In the genomic region with DNA sequence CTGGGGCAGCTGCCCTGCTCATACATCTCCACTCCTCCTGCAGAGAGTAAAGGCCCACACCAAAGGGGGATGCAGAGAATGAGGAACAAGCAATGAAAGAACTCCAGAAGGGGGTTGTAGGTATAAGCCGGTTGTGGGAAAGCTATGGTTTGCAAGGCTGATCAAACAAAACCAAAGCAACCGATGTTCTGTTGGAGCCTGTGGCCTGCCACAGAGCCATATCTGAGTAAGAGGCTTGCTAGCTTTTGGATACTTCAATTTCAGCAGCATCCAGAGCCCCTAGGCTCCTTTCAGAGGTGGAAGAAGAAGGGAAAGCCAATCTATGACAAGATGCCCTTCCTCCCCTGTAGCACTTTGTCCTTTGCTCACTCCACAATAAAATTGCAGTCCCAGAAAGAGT, we compare ENCODE assay signal across 38 cellular contexts.
"Had no signal": no experiment of that assay in that cellular context is flagged by ENCODE, and none has a peak within 500 bp of the region (broad histone marks: within the 10 kb centered on the region; RNA-seq: fewer than 3 reads in every experiment).

No MANE protein-coding gene starts in this region.

- H3K27ac Mint-ChIP-seq: activated naive CD4-positive, alpha-beta T cell treated with anti-CD3 and anti-CD28 coated beads for 36 hours; activated naive CD4-positive, alpha-beta T cell treated with anti-CD3 and anti-CD28 coated beads, Interleukin-2, amount 10 ng/mL, durations not matched to agents 7 days and 5 days; activated naive CD4-positive, alpha-beta T cell treated with anti-CD3 and anti-CD28 coated beads, Interleukin-2, amount 50 U/mL, for 24 hours; activated naive CD4-positive, alpha-beta T cell treated with anti-CD3 and anti-CD28 coated beads, Interleukin-2, amount 50 U/mL, for 72 hours; activated naive CD8-positive, alpha-beta T cell; activated naive CD8-positive, alpha-beta T cell treated with anti-CD3 and anti-CD28 coated beads for 36 hours; activated naive CD8-positive, alpha-beta T cell treated with anti-CD3 and anti-CD28 coated beads, Interleukin-2, amount 10 ng/mL, durations not matched to agents 7 days and 5 days; activated naive CD8-positive, alpha-beta T cell treated with anti-CD3 and anti-CD28 coated beads, Interleukin-2, amount 50 U/mL, for 24 hours; activated T-cell treated with anti-CD3 and anti-CD28 coated beads, Interleukin-2, amount 50 U/mL, for 24 hours; activated T-cell treated with anti-CD3 and anti-CD28 coated beads, Interleukin-2, amount 50 U/mL, for 72 hours; activated T-helper 1 cell treated with anti-CD3 and anti-CD28 coated beads, Interleukin-12 subunit alpha, Interleukin-12 subunit beta, Interleukin-2, Interleukin-4 antibody, amounts not matched to agents 30 ng/mL and 10 ng/mL and 1 ng/mL, durations not matched to agents 14 hours and 24 hours and 36 hours; activated T-helper 17 cell treated with anti-CD3 and anti-CD28 coated beads, Interleukin-2, amount 50 U/mL, for 72 hours; activated T-helper 2 cell treated with anti-CD3 and anti-CD28 coated beads, Interferon-gamma antibody, Interleukin-2, Interleukin-4, amounts not matched to agents 10 μg/mL and 5 μg/mL and 100 μg/mL, durations not matched to agents 14 hours and 24 hours and 36 hours; brain had no signal

- H3K4me3 ChIP-seq: adrenal gland, ascending aorta, body of pancreas, breast epithelium, cardiac muscle cell had no signal

- H3K27ac ChIP-seq: adrenal gland, ascending aorta, body of pancreas, brain microvascular endothelial cell, breast epithelium, cardiac muscle cell had no signal

- H3K36me3 Mint-ChIP-seq: activated naive CD4-positive, alpha-beta T cell treated with anti-CD3 and anti-CD28 coated beads, Interleukin-2, amount 10 ng/mL, durations not matched to agents 7 days and 5 days; activated naive CD4-positive, alpha-beta T cell treated with anti-CD3 and anti-CD28 coated beads, Interleukin-2, amount 50 U/mL, for 24 hours; activated naive CD8-positive, alpha-beta T cell; activated naive CD8-positive, alpha-beta T cell treated with anti-CD3 and anti-CD28 coated beads for 36 hours; activated naive CD8-positive, alpha-beta T cell treated with anti-CD3 and anti-CD28 coated beads, Interleukin-2, amount 10 ng/mL, durations not matched to agents 7 days and 5 days; brain had no signal

- H3K4me1 Mint-ChIP-seq: activated naive CD4-positive, alpha-beta T cell treated with anti-CD3 and anti-CD28 coated beads, Interleukin-2, amount 10 ng/mL, durations not matched to agents 7 days and 5 days; activated naive CD4-positive, alpha-beta T cell treated with anti-CD3 and anti-CD28 coated beads, Interleukin-2, amount 50 U/mL, for 24 hours; activated naive CD8-positive, alpha-beta T cell treated with anti-CD3 and anti-CD28 coated beads for 36 hours; activated naive CD8-positive, alpha-beta T cell treated with anti-CD3 and anti-CD28 coated beads, Interleukin-2, amount 10 ng/mL, durations not matched to agents 7 days and 5 days; activated naive CD8-positive, alpha-beta T cell treated with anti-CD3 and anti-CD28 coated beads, Interleukin-2, amount 50 U/mL, for 24 hours; activated T-helper 17 cell treated with anti-CD3 and anti-CD28 coated beads, Interleukin-2, amount 50 U/mL, for 72 hours; brain; central memory CD8-positive, alpha-beta T cell had no signal

- H3K9me3 ChIP-seq: adrenal gland, body of pancreas, breast epithelium had no signal

- DNase-seq: activated effector memory CD4-positive, alpha-beta T cell treated with anti-CD3 and anti-CD28 coated beads, Interleukin-2, amount 50 U/mL, for 16 hours; activated effector memory CD4-positive, alpha-beta T cell treated with Interleukin-2 at 50 U/mL for 16 hours; activated gamma-delta T cell; activated gamma-delta T cell treated with Interleukin-2 at 50 U/mL for 16 hours; activated naive CD4-positive, alpha-beta T cell; activated naive CD4-positive, alpha-beta T cell treated with anti-CD3 and anti-CD28 coated beads for 36 hours; activated naive CD4-positive, alpha-beta T cell treated with anti-CD3 and anti-CD28 coated beads, Interleukin-2, amount 10 ng/mL, durations not matched to agents 7 days and 5 days; activated naive CD4-positive, alpha-beta T cell treated with anti-CD3 and anti-CD28 coated beads, Interleukin-2, amount 50 U/mL, for 16 hours; activated naive CD4-positive, alpha-beta T cell treated with Interleukin-2 at 50 U/mL for 16 hours; activated naive CD8-positive, alpha-beta T cell treated with anti-CD3 and anti-CD28 coated beads for 36 hours; activated naive CD8-positive, alpha-beta T cell treated with anti-CD3 and anti-CD28 coated beads, Interleukin-2, amount 10 ng/mL, durations not matched to agents 7 days and 5 days; activated naive CD8-positive, alpha-beta T cell treated with anti-CD3 and anti-CD28 coated beads, Interleukin-2, amount 50 U/mL, for 24 hours; activated T-cell treated with anti-CD3 and anti-CD28 coated beads, Interleukin-2, amount 50 U/mL, for 24 hours; activated T-cell treated with anti-CD3 and anti-CD28 coated beads, Interleukin-2, amount 50 U/mL, for 4 hours; activated T-cell treated with anti-CD3 and anti-CD28 coated beads, Interleukin-2, amount 50 U/mL, for 48 hours; activated T-cell treated with anti-CD3 and anti-CD28 coated beads, Interleukin-2, amount 50 U/mL, for 72 hours; adrenal gland; amniotic stem cell; amygdala; anterior cingulate cortex; aorta; body of pancreas; brain microvascular endothelial cell; caudate nucleus; central memory CD4-positive, alpha-beta T cell; cerebellar nuclear complex had no signal

- H3K36me3 ChIP-seq: adrenal gland, ascending aorta, brain microvascular endothelial cell, breast epithelium, cardiac muscle cell had no signal

- H3K9me3 Mint-ChIP-seq: activated naive CD4-positive, alpha-beta T cell treated with anti-CD3 and anti-CD28 coated beads, Interleukin-2, amount 10 ng/mL, durations not matched to agents 7 days and 5 days; activated naive CD4-positive, alpha-beta T cell treated with anti-CD3 and anti-CD28 coated beads, Interleukin-2, amount 50 U/mL, for 24 hours; activated naive CD4-positive, alpha-beta T cell treated with anti-CD3 and anti-CD28 coated beads, Interleukin-2, amount 50 U/mL, for 72 hours; activated naive CD8-positive, alpha-beta T cell treated with anti-CD3 and anti-CD28 coated beads, Interleukin-2, amount 10 ng/mL, durations not matched to agents 7 days and 5 days; activated naive CD8-positive, alpha-beta T cell treated with anti-CD3 and anti-CD28 coated beads, Interleukin-2, amount 50 U/mL, for 24 hours; activated T-cell treated with anti-CD3 and anti-CD28 coated beads, Interleukin-2, amount 50 U/mL, for 72 hours; activated T-helper 1 cell treated with anti-CD3 and anti-CD28 coated beads, Interleukin-12 subunit alpha, Interleukin-12 subunit beta, Interleukin-2, Interleukin-4 antibody, amounts not matched to agents 30 ng/mL and 10 ng/mL and 1 ng/mL, durations not matched to agents 14 hours and 24 hours and 36 hours; activated T-helper 17 cell treated with anti-CD3 and anti-CD28 coated beads, Interleukin-2, amount 50 U/mL, for 72 hours; activated T-helper 2 cell treated with anti-CD3 and anti-CD28 coated beads, Interferon-gamma antibody, Interleukin-2, Interleukin-4, amounts not matched to agents 10 μg/mL and 5 μg/mL and 100 μg/mL, durations not matched to agents 14 hours and 24 hours and 36 hours; central memory CD8-positive, alpha-beta T cell had no signal

- FAIRE-seq: astrocyte had no signal

- H3K4me1 ChIP-seq: adrenal gland, ascending aorta, body of pancreas, breast epithelium had no signal

- H3K4me3 Mint-ChIP-seq: activated naive CD4-positive, alpha-beta T cell treated with anti-CD3 and anti-CD28 coated beads for 36 hours; activated naive CD4-positive, alpha-beta T cell treated with anti-CD3 and anti-CD28 coated beads, Interleukin-2, amount 10 ng/mL, durations not matched to agents 7 days and 5 days; activated naive CD4-positive, alpha-beta T cell treated with anti-CD3 and anti-CD28 coated beads, Interleukin-2, amount 50 U/mL, for 24 hours; activated naive CD8-positive, alpha-beta T cell; activated naive CD8-positive, alpha-beta T cell treated with anti-CD3 and anti-CD28 coated beads for 36 hours; activated naive CD8-positive, alpha-beta T cell treated with anti-CD3 and anti-CD28 coated beads, Interleukin-2, amount 10 ng/mL, durations not matched to agents 7 days and 5 days; activated naive CD8-positive, alpha-beta T cell treated with anti-CD3 and anti-CD28 coated beads, Interleukin-2, amount 50 U/mL, for 24 hours; activated T-cell treated with anti-CD3 and anti-CD28 coated beads, Interleukin-2, amount 50 U/mL, for 24 hours; activated T-cell treated with anti-CD3 and anti-CD28 coated beads, Interleukin-2, amount 50 U/mL, for 4 hours; activated T-cell treated with anti-CD3 and anti-CD28 coated beads, Interleukin-2, amount 50 U/mL, for 72 hours; activated T-helper 1 cell treated with anti-CD3 and anti-CD28 coated beads, Interleukin-12 subunit alpha, Interleukin-12 subunit beta, Interleukin-2, Interleukin-4 antibody, amounts not matched to agents 30 ng/mL and 10 ng/mL and 1 ng/mL, durations not matched to agents 14 hours and 24 hours and 36 hours; activated T-helper 17 cell treated with anti-CD3 and anti-CD28 coated beads, Interleukin-2, amount 50 U/mL, for 72 hours; brain; central memory CD8-positive, alpha-beta T cell had no signal

- H3K27me3 ChIP-seq: adrenal gland, ascending aorta, body of pancreas, brain microvascular endothelial cell, breast epithelium, cardiac muscle cell had no signal
